1 cellular context compared by ENCODE assay signal in the genomic region with DNA sequence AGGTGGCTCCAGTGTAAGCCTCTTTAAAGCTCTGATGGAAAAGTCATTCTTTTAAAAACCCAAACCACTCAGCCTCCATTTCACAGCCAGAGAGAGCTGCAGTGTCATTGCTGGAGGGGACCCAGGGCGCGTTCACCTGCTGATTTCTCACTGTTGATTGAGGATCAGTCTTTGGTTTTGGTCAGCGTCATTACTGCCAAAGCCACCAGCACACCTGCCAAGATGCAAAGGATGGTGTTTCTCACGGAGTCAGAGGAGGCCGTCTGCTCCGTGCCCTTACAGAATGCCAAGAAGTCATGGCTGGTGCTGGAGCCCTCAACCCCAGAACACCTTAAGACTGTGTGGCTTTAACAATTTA.
A peak's percentile ranks its signal among the peaks of the same experiment; 100 is the strongest.
TF ChIP-seq lines count a peak whose summit lies in the region.

No MANE protein-coding gene starts in this region.

TF ChIP-seq in GM12878, 131 proteins besides CTCF, POLR2A, EP300 and RAD21 (continued from another document):
- TF ChIP-seq, protein P1, sequence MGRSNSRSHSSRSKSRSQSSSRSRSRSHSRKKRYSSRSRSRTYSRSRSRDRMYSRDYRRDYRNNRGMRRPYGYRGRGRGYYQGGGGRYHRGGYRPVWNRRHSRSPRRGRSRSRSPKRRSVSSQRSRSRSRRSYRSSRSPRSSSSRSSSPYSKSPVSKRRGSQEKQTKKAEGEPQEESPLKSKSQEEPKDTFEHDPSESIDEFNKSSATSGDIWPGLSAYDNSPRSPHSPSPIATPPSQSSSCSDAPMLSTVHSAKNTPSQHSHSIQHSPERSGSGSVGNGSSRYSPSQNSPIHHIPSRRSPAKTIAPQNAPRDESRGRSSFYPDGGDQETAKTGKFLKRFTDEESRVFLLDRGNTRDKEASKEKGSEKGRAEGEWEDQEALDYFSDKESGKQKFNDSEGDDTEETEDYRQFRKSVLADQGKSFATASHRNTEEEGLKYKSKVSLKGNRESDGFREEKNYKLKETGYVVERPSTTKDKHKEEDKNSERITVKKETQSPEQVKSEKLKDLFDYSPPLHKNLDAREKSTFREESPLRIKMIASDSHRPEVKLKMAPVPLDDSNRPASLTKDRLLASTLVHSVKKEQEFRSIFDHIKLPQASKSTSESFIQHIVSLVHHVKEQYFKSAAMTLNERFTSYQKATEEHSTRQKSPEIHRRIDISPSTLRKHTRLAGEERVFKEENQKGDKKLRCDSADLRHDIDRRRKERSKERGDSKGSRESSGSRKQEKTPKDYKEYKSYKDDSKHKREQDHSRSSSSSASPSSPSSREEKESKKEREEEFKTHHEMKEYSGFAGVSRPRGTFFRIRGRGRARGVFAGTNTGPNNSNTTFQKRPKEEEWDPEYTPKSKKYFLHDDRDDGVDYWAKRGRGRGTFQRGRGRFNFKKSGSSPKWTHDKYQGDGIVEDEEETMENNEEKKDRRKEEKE (IDR thresholded peaks at IDR 0.05): no peak
- TF ChIP-seq, protein P2, sequence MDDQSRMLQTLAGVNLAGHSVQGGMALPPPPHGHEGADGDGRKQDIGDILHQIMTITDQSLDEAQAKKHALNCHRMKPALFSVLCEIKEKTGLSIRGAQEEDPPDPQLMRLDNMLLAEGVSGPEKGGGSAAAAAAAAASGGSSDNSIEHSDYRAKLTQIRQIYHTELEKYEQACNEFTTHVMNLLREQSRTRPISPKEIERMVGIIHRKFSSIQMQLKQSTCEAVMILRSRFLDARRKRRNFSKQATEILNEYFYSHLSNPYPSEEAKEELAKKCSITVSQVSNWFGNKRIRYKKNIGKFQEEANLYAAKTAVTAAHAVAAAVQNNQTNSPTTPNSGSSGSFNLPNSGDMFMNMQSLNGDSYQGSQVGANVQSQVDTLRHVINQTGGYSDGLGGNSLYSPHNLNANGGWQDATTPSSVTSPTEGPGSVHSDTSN (IDR thresholded peaks at IDR 0.05; ENCODE audit: insufficient replicate concordance, low read depth, low read length): no peak
- no peak for TF ChIP-seq EGR1 (IDR thresholded peaks at IDR 0.05; ENCODE audit: borderline replicate concordance in 1 of 2, low read depth in 2 of 2, low read length in 2 of 2)
- TF ChIP-seq HDAC6 (IDR thresholded peaks at IDR 0.05; ENCODE audit: unreplicated experiment): no peak
- TF ChIP-seq CREM (IDR thresholded peaks at IDR 0.05; ENCODE audit: low read depth): peak; percentile 28; the same call in 1 of the 2 replicates
- TF ChIP-seq YY1 (IDR thresholded peaks at IDR 0.05; ENCODE audit: low read depth, low read length): 0 out of 2 replicates have a peak, but pooled peaks have one; percentile 22
- TF ChIP-seq NR2F1 (conservative IDR thresholded peaks at IDR 0.05): no peak
- 0 out of 4 replicates have a peak, but pooled peaks of 1 of the 2 experiments have one; percentile 9 for TF ChIP-seq BHLHE40 (IDR thresholded peaks at IDR 0.05; ENCODE audit: borderline replicate concordance in 1 of 2, low read depth in 2 of 2, low read length in 1 of 2)
- TF ChIP-seq TCF3 (IDR thresholded peaks at IDR 0.05; ENCODE audit: borderline replicate concordance, insufficient read depth, low read depth, low read length): 0 out of 2 replicates have a peak, but pooled peaks have one; percentile 31
- TF ChIP-seq, protein P3, sequence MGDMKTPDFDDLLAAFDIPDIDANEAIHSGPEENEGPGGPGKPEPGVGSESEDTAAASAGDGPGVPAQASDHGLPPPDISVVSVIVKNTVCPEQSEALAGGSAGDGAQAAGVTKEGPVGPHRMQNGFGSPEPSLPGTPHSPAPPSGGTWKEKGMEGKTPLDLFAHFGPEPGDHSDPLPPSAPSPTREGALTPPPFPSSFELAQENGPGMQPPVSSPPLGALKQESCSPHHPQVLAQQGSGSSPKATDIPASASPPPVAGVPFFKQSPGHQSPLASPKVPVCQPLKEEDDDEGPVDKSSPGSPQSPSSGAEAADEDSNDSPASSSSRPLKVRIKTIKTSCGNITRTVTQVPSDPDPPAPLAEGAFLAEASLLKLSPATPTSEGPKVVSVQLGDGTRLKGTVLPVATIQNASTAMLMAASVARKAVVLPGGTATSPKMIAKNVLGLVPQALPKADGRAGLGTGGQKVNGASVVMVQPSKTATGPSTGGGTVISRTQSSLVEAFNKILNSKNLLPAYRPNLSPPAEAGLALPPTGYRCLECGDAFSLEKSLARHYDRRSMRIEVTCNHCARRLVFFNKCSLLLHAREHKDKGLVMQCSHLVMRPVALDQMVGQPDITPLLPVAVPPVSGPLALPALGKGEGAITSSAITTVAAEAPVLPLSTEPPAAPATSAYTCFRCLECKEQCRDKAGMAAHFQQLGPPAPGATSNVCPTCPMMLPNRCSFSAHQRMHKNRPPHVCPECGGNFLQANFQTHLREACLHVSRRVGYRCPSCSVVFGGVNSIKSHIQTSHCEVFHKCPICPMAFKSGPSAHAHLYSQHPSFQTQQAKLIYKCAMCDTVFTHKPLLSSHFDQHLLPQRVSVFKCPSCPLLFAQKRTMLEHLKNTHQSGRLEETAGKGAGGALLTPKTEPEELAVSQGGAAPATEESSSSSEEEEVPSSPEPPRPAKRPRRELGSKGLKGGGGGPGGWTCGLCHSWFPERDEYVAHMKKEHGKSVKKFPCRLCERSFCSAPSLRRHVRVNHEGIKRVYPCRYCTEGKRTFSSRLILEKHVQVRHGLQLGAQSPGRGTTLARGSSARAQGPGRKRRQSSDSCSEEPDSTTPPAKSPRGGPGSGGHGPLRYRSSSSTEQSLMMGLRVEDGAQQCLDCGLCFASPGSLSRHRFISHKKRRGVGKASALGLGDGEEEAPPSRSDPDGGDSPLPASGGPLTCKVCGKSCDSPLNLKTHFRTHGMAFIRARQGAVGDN (IDR thresholded peaks at IDR 0.05): 0 out of 2 replicates have a peak, but pooled peaks have one; percentile 41
- TF ChIP-seq SMARCA5 (IDR thresholded peaks at IDR 0.05): peak; percentile 44; the same call in 1 of the 2 replicates
- peak; percentile 68 for TF ChIP-seq RUNX3 (IDR thresholded peaks at IDR 0.05; ENCODE audit: low read length)
- TF ChIP-seq, protein P4, sequence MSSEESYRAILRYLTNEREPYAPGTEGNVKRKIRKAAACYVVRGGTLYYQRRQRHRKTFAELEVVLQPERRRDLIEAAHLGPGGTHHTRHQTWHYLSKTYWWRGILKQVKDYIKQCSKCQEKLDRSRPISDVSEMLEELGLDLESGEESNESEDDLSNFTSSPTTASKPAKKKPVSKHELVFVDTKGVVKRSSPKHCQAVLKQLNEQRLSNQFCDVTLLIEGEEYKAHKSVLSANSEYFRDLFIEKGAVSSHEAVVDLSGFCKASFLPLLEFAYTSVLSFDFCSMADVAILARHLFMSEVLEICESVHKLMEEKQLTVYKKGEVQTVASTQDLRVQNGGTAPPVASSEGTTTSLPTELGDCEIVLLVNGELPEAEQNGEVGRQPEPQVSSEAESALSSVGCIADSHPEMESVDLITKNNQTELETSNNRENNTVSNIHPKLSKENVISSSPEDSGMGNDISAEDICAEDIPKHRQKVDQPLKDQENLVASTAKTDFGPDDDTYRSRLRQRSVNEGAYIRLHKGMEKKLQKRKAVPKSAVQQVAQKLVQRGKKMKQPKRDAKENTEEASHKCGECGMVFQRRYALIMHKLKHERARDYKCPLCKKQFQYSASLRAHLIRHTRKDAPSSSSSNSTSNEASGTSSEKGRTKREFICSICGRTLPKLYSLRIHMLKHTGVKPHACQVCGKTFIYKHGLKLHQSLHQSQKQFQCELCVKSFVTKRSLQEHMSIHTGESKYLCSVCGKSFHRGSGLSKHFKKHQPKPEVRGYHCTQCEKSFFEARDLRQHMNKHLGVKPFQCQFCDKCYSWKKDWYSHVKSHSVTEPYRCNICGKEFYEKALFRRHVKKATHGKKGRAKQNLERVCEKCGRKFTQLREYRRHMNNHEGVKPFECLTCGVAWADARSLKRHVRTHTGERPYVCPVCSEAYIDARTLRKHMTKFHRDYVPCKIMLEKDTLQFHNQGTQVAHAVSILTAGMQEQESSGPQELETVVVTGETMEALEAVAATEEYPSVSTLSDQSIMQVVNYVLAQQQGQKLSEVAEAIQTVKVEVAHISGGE (CRISPR knock-in tag; IDR thresholded peaks at IDR 0.05): no peak
- TF ChIP-seq FOXK2 (IDR thresholded peaks at IDR 0.05): no peak
- TF ChIP-seq LARP7 (IDR thresholded peaks at IDR 0.05): peak; percentile 35; the same call in 1 of the 2 replicates
- peak; percentile 87 for TF ChIP-seq ZNF24 (IDR thresholded peaks at IDR 0.05)
- TF ChIP-seq ETV6 (conservative IDR thresholded peaks at IDR 0.05 in 1 of 2, IDR thresholded peaks at IDR 0.05 in 1 of 2; ENCODE audit: borderline replicate concordance in 1 of 2, low read depth in 1 of 2): no peak
- TF ChIP-seq, protein P5, sequence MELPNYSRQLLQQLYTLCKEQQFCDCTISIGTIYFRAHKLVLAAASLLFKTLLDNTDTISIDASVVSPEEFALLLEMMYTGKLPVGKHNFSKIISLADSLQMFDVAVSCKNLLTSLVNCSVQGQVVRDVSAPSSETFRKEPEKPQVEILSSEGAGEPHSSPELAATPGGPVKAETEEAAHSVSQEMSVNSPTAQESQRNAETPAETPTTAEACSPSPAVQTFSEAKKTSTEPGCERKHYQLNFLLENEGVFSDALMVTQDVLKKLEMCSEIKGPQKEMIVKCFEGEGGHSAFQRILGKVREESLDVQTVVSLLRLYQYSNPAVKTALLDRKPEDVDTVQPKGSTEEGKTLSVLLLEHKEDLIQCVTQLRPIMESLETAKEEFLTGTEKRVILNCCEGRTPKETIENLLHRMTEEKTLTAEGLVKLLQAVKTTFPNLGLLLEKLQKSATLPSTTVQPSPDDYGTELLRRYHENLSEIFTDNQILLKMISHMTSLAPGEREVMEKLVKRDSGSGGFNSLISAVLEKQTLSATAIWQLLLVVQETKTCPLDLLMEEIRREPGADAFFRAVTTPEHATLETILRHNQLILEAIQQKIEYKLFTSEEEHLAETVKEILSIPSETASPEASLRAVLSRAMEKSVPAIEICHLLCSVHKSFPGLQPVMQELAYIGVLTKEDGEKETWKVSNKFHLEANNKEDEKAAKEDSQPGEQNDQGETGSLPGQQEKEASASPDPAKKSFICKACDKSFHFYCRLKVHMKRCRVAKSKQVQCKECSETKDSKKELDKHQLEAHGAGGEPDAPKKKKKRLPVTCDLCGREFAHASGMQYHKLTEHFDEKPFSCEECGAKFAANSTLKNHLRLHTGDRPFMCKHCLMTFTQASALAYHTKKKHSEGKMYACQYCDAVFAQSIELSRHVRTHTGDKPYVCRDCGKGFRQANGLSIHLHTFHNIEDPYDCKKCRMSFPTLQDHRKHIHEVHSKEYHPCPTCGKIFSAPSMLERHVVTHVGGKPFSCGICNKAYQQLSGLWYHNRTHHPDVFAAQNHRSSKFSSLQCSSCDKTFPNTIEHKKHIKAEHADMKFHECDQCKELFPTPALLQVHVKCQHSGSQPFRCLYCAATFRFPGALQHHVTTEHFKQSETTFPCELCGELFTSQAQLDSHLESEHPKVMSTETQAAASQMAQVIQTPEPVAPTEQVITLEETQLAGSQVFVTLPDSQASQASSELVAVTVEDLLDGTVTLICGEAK (IDR thresholded peaks at IDR 0.05; ENCODE audit: borderline replicate concordance): no peak
- 0 out of 2 replicates have a peak, but pooled peaks have one; percentile 19 for TF ChIP-seq ZNF217 (IDR thresholded peaks at IDR 0.05)
- 0 out of 2 replicates have a peak, but pooled peaks have one; percentile 33 for TF ChIP-seq TCF12 (IDR thresholded peaks at IDR 0.05; ENCODE audit: low read depth, low read length)
- TF ChIP-seq IKZF1 (conservative IDR thresholded peaks at IDR 0.05): peak; percentile 20; the same call in 1 of the 2 replicates
